Comparison of ENCODE assay signal across 1 cellular context in the genomic region with DNA sequence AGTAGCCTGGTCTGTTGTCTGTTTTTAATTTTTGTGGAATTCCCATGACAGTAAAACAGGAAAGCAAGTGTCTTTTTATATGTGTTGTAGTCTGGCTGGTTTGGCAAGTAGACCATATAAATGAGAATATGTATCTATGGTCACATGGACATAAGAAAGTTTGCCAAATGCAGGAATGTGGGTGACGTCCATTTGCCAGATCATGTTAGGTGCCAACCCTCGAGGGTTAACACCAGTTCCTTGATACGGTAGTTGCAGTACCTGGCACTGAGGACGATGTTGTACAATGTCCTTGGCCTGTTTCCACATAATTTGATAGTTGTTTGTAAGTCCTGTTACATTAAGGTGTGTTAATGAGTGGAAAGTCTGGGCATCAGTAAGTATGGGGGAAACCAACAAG.
TF ChIP-seq lines count a peak whose summit lies in the region.

No MANE protein-coding gene starts in this region.

TF ChIP-seq in HepG2, 621 proteins besides CTCF, POLR2A, EP300 and RAD21:
- TF ChIP-seq ZNF7 (CRISPR knock-in tag; IDR thresholded peaks at IDR 0.05), result no peak
- peak; percentile 32; the same call in 1 of the 2 replicates for TF ChIP-seq ZNF652 (CRISPR knock-in tag; IDR thresholded peaks at IDR 0.05; ENCODE audit: borderline replicate concordance, low read depth)
- no peak for TF ChIP-seq KLF11 (CRISPR knock-in tag; IDR thresholded peaks at IDR 0.05)
TF ChIP-seq in HepG2: peak in this region for 1.
